Comparison of ENCODE assay signal across 25 cellular contexts in genomic region chr4:80417019-80417418, GRCh38.
DNase-seq lines count a peak whose midpoint lies in the region; ATAC-seq, FAIRE-seq and TF ChIP-seq lines count a peak whose summit lies in the region.
"Had no signal": no experiment of that assay in that cellular context is flagged by ENCODE, and none has a peak within 500 bp of the region (broad histone marks: within the 10 kb centered on the region; RNA-seq: fewer than 3 reads in every experiment).

No MANE protein-coding gene starts in this region.

- no peak for FAIRE-seq in K562 (lab: Jason Lieb, UNC)
- no peak for FAIRE-seq in frontal cortex (lab: Jason Lieb, UNC)
- FAIRE-seq: A549, D721Med, GM12878, GM19239, H54 had no signal

- no peak overlapping the region for H2BK15ac ChIP-seq in mesendoderm (replicated peaks; ENCODE audit: low read depth)

- no peaks in the 10 kb centered on the region for H3K9me3 ChIP-seq in K562 (replicated peaks; ENCODE audit: control insufficient read depth, insufficient read depth, low read depth, low read length)
- H3K9me3 ChIP-seq: A549; BE2C; BLaER1 treated with 17β-estradiol and CSF1 and Interleukin-3, amounts not matched to agents 10 nM and 100 nM; HAP-1 had no signal

- no peak overlapping the region for H3K4me3 ChIP-seq in K562
- no peak overlapping the region for H3K4me3 ChIP-seq in mesendoderm (ENCODE audit: low read length)
- H3K4me3 ChIP-seq: A549; BLaER1 treated with 17β-estradiol and CSF1 and Interleukin-3, amounts not matched to agents 10 nM and 100 nM; GM12878; GM23248; HAP-1 had no signal

- H3K9ac ChIP-seq in K562 (ENCODE audit: insufficient read depth in 1 of 2, low read depth in 2 of 2, low read length in 2 of 2) (no peak overlapping the region), mesendoderm (ENCODE audit: low read length) (no peak overlapping the region)
- H3K9ac ChIP-seq: BLaER1 treated with 17β-estradiol and CSF1 and Interleukin-3, amounts not matched to agents 10 nM and 100 nM; GM23248 had no signal

- no peak overlapping the region for H3K27ac ChIP-seq in K562 (ENCODE audit: extremely low read depth, low read depth, low read length)
- no peak overlapping the region for H3K27ac ChIP-seq in mesendoderm (ENCODE audit: low read depth, low read length)
- H3K27ac ChIP-seq: A549; BLaER1 treated with 17β-estradiol and CSF1 and Interleukin-3, amounts not matched to agents 10 nM and 100 nM; GM23248 had no signal

- 0% methylated on average over 2 of the region's 2 CpGs for WGBS in K562 (ENCODE audit: insufficient coverage, low coverage, missing lambda C conversion rate)
- no CpG with 5 or more reads among the region's 2 CpGs for WGBS in mesendoderm (ENCODE audit: extremely low coverage, insufficient coverage, low lambda C conversion rate)

- H3K79me2 ChIP-seq in K562 (ENCODE audit: control insufficient read depth, insufficient read depth, low read length) (no peaks in the 10 kb centered on the region), mesendoderm (ENCODE audit: control insufficient read depth, insufficient read depth, low read length) (no peaks in the 10 kb centered on the region)

- POLR2A ChIA-PET in K562 (lab: Yijun Ruan, JAX): no interaction called here

- H3K9me1 ChIP-seq in K562 (ENCODE audit: control insufficient read depth, insufficient read depth, low read length): no peaks in the 10 kb centered on the region

- no peak overlapping the region for H2BK5ac ChIP-seq in mesendoderm (ENCODE audit: low read length)

- no peak for TF ChIP-seq RAD21 in K562 (CRISPR knock-in tag; conservative IDR thresholded peaks at IDR 0.05 in 1 of 2, IDR thresholded peaks at IDR 0.05 in 1 of 2)

- CTCF ChIA-PET in K562 (lab: Yijun Ruan, JAX; ENCODE audit: low intra/inter-chr PET ratio): no interaction called here

- H3K79me1 ChIP-seq in mesendoderm (ENCODE audit: low read length): no peaks in the 10 kb centered on the region

- H3K27me3 ChIP-seq in K562 (ENCODE audit: control insufficient read depth in 2 of 2, insufficient read depth in 2 of 2, low read length in 2 of 2) (no peaks in the 10 kb centered on the region; a peak in 1 of 5 replicates), mesendoderm (ENCODE audit: insufficient read depth, low read length, poor library complexity) (no peaks in the 10 kb centered on the region)
- H3K27me3 ChIP-seq: BE2C; BLaER1 treated with 17β-estradiol and CSF1 and Interleukin-3, amounts not matched to agents 10 nM and 100 nM had no signal

- H2BK120ac ChIP-seq in mesendoderm (ENCODE audit: low read depth, low read length): no peak overlapping the region

- no TSS peak for BruUV-seq in K562 (replicated peaks; lab: Mats Ljungman, UMichigan)

- no peak overlapping the region for H2AFZ ChIP-seq in K562 (ENCODE audit: low read depth, low read length)
- H2AFZ ChIP-seq: GM23248 had no signal

- no peak overlapping the region for H3K18ac ChIP-seq in mesendoderm (ENCODE audit: low read length)

- H3K4me2 ChIP-seq in K562 (ENCODE audit: insufficient read depth, low read length) (no peak overlapping the region; the same call in 1 of the 2 replicates), mesendoderm (ENCODE audit: low read length) (no peak overlapping the region)
- H3K4me2 ChIP-seq: A549; BLaER1 treated with 17β-estradiol and CSF1 and Interleukin-3, amounts not matched to agents 10 nM and 100 nM had no signal

- H3K56ac ChIP-seq in mesendoderm (ENCODE audit: low read length): no peak overlapping the region

- no peak for TF ChIP-seq EP300 in K562 (IDR thresholded peaks at IDR 0.05; ENCODE audit: low read length)

- peak; percentile 61 for ATAC-seq in K562
- ATAC-seq in stimulated activated naive CD8-positive, alpha-beta T cell treated with anti-CD3 and anti-CD28 coated beads, Interleukin-15, Interleukin-2, amounts not matched to agents 100 U/mL and 50 U/mL, for 24 hours: no peak
- ATAC-seq: A549, GM12878 had no signal

- H4K5ac ChIP-seq in mesendoderm (ENCODE audit: low read length): no peak overlapping the region

- in situ Hi-C loops in K562 (cut with MboI): no loop called here

- H4K8ac ChIP-seq in mesendoderm (ENCODE audit: low read depth, low read length): no peak overlapping the region

- no peak overlapping the region for H3K4ac ChIP-seq in mesendoderm (ENCODE audit: low read depth, low read length)

- H3K23ac ChIP-seq in mesendoderm (ENCODE audit: low read length): no peak overlapping the region

- no peak for TF ChIP-seq CTCF in K562 (IDR thresholded peaks at IDR 0.05 in 2 of 3, conservative IDR thresholded peaks at IDR 0.05 in 1 of 3; ENCODE audit: insufficient read depth in 2 of 3, low read depth in 1 of 3, low read length in 3 of 3)

- peak; percentile 61 for DNase-seq in NCI-H226
- no peak for DNase-seq in K562 (ENCODE audit: extremely low read depth in 1 of 4, low spot score in 3 of 4)
- peak; percentile 72 for DNase-seq in mesendoderm
- DNase-seq in NCI-H1417 treated with DMSO at 0.1 percent for 48 hours (lab: John Stamatoyannopoulos, UW): no peak
- no peak for DNase-seq in frontal cortex (ENCODE audit: low spot score in 2 of 2)
- DNase-seq in stimulated activated naive CD8-positive, alpha-beta T cell treated with anti-CD3 and anti-CD28 coated beads, Interleukin-15, Interleukin-2, amounts not matched to agents 100 U/mL and 50 U/mL, for 24 hours: no peak
- DNase-seq: 8988T; ACHN; AML-193; BE2C; CD4-positive, alpha-beta T cell; CD8-positive, alpha-beta memory T cell; DMS 273 treated with DMSO at 0.1 percent for 48 hours; DMS79; EL; GDM1; GM23248; HFFc6 had no signal

- no peak for TF ChIP-seq POLR2A in K562 (conservative IDR thresholded peaks at IDR 0.05)

- no peaks in the 10 kb centered on the region for H4K20me1 ChIP-seq in K562 (replicated peaks; ENCODE audit: control insufficient read depth, insufficient read depth, low read length)
- H4K20me1 ChIP-seq: BLaER1 treated with 17β-estradiol and CSF1 and Interleukin-3, amounts not matched to agents 10 nM and 100 nM had no signal

- intact Hi-C loops in K562 (cut with micrococcal nuclease): no loop called here

- H3K4me1 ChIP-seq in K562 (replicated peaks in 1 of 2; ENCODE audit: control insufficient read depth in 2 of 2, insufficient read depth in 2 of 2, low read length in 2 of 2) (peaks cover 0 to 2% of the 10 kb centered on the region in 2 experiments; a peak in 2 of 5 replicates), mesendoderm (ENCODE audit: control insufficient read depth, low read depth, low read length) (no peaks in the 10 kb centered on the region)
- H3K4me1 ChIP-seq: A549, BE2C had no signal

- H3K36me3 ChIP-seq in K562 (ENCODE audit: control insufficient read depth, insufficient read depth, low read length): no peaks in the 10 kb centered on the region
- H3K36me3 ChIP-seq in mesendoderm (ENCODE audit: control insufficient read depth, insufficient read depth, low read length): no peaks in the 10 kb centered on the region
- H3K36me3 ChIP-seq: BE2C; BLaER1 treated with 17β-estradiol and CSF1 and Interleukin-3, amounts not matched to agents 10 nM and 100 nM; HAP-1 had no signal

- no peak overlapping the region for H2AK5ac ChIP-seq in mesendoderm (ENCODE audit: low read length)

TF ChIP-seq in K562, 482 proteins besides CTCF, POLR2A, EP300 and RAD21 (continues in another document):
- TF ChIP-seq KAT8 (IDR thresholded peaks at IDR 0.05; ENCODE audit: low read depth) (no peak), PHTF2 (CRISPR knock-in tag; IDR thresholded peaks at IDR 0.05) (no peak), NR2C1 (IDR thresholded peaks at IDR 0.05) (no peak), NR2C1 (tag; IDR thresholded peaks at IDR 0.05) (peak; percentile 28; the same call in 1 of the 2 replicates), ATF7 (IDR thresholded peaks at IDR 0.05) (peak; percentile 24; the same call in 1 of the 2 replicates), TRIM25 (IDR thresholded peaks at IDR 0.05; ENCODE audit: borderline replicate concordance) (no peak), BCL6 (CRISPR knock-in tag; IDR thresholded peaks at IDR 0.05) (no peak), SOX6 (IDR thresholded peaks at IDR 0.05) (peak; percentile 16; the same call in 1 of the 2 replicates), GATAD2B (IDR thresholded peaks at IDR 0.05; ENCODE audit: borderline replicate concordance) (no peak), SRF (CRISPR knock-in tag; IDR thresholded peaks at IDR 0.05) (0 out of 4 replicates have a peak, but pooled peaks of 1 of the 2 experiments have one; percentile 47), ZNF277 (CRISPR knock-in tag; IDR thresholded peaks at IDR 0.05; ENCODE audit: borderline replicate concordance) (no peak), CTBP1 (IDR thresholded peaks at IDR 0.05; ENCODE audit: borderline replicate concordance) (0 out of 2 replicates have a peak, but pooled peaks have one; percentile 33), RFX1 (IDR thresholded peaks at IDR 0.05) (peak; percentile 68), BRD9 (IDR thresholded peaks at IDR 0.05; ENCODE audit: low read depth, partially characterized antibody) (no peak), RCOR1 (IDR thresholded peaks at IDR 0.05; ENCODE audit: borderline replicate concordance in 1 of 2, low read depth in 2 of 2, low read length in 2 of 2) (peak in 1 of 2 experiments; percentile 52; a peak in 1 of 4 replicates), PTTG1 (tag; IDR thresholded peaks at IDR 0.05; ENCODE audit: low read depth) (no peak)

Comparison
In these comparisons a context has a peak if more than half of its experiments do, and no peak if none do; other contexts are left out.
1. DNase-seq: peak in NCI-H226 (single experiment) and mesendoderm (single experiment); none in K562 (0 of 4), NCI-H1417 treated with DMSO at 0.1 percent for 48 hours (single experiment), frontal cortex (0 of 2) and stimulated activated naive CD8-positive, alpha-beta T cell treated with anti-CD3 and anti-CD28 coated beads, Interleukin-15, Interleukin-2, amounts not matched to agents 100 U/mL and 50 U/mL, for 24 hours (single experiment).